Comparison of ENCODE assay signal across 1 cellular context in the genomic region with DNA sequence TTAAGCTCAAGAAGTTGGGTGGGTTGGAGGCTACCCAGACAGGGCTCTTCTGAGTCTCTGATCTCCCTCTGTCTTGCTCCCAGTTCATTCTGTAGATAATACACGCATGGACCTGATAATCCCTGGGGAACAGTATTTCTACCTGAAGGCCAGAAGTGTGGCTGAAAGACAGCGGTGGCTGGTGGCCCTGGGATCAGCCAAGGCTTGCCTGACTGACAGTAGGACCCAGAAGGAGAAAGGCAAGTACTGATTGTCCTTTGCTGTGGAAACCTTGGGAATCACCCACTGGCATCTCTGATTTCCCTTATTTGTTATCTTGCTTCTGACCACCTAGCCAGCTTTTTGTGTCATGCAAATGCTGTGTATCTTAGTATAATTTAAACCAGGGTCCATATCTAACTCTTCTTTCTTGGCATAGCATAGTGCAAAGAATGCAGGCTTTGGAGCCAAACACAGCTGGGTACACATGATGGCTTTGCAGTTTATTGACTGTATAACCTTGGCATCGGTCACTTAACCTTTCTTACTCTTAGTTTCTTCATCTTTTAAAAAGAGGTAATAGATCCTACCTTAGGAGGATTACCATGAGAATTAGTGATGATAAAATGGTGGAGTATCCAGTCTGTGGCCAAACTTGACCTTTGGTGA.
TF ChIP-seq lines count a peak whose summit lies in the region.

No MANE protein-coding gene starts in this region.

TF ChIP-seq in HepG2, 621 proteins besides CTCF, POLR2A, EP300 and RAD21:
- TF ChIP-seq, protein P1, sequence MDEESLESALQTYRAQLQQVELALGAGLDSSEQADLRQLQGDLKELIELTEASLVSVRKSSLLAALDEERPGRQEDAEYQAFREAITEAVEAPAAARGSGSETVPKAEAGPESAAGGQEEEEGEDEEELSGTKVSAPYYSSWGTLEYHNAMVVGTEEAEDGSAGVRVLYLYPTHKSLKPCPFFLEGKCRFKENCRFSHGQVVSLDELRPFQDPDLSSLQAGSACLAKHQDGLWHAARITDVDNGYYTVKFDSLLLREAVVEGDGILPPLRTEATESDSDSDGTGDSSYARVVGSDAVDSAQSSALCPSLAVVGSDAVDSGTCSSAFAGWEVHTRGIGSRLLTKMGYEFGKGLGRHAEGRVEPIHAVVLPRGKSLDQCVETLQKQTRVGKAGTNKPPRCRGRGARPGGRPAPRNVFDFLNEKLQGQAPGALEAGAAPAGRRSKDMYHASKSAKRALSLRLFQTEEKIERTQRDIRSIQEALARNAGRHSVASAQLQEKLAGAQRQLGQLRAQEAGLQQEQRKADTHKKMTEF (CRISPR knock-in tag; IDR thresholded peaks at IDR 0.05) = no peak
- TF ChIP-seq SMAD1 (CRISPR knock-in tag; IDR thresholded peaks at IDR 0.05; ENCODE audit: borderline replicate concordance, low read depth) (no peak), GATAD2A (CRISPR knock-in tag; IDR thresholded peaks at IDR 0.05) (no peak), ZC3H4 (CRISPR knock-in tag; IDR thresholded peaks at IDR 0.05; ENCODE audit: borderline replicate concordance) (no peak), SP4 (CRISPR knock-in tag; IDR thresholded peaks at IDR 0.05) (no peak)
